16 cellular contexts compared by ENCODE assay signal in the genomic region with DNA sequence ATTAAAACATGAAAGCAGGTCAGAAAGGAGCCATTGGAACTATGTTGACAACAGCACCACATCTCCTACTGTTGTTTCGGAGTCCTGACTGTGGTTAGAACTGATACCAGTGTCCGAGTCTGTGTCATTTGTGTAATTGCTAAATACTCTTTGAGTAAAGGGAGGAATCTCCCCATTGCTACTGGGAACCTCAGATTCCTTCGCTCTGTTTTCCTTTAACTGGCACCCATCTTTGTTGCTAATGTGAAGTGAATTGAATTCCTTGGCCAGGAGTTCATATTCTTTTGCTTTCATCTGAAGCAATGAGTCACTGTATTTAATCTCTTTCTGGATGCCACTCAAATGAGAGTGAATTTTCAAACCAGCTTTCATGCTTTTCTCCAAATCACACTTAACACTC. TPM values are rescaled to one million over a fixed set of nuclear protein-coding genes. Genes with fewer than 3 reads are reported as not detected.
DNase-seq lines count a peak whose midpoint lies in the region; ATAC-seq, FAIRE-seq and TF ChIP-seq lines count a peak whose summit lies in the region.
"Had no signal": no experiment of that assay in that cellular context is flagged by ENCODE, and none has a peak within 500 bp of the region (broad histone marks: within the 10 kb centered on the region; RNA-seq: fewer than 3 reads in every experiment).

No MANE protein-coding gene starts in this region.

- ATAC-seq in HG02885 (IDR thresholded peaks at IDR 0.05; ENCODE audit: poor library complexity, unreplicated experiment) (peak; percentile 59), GM12878 (peak; percentile 52), GM21529 (IDR thresholded peaks at IDR 0.05; ENCODE audit: unreplicated experiment) (no peak), GM19351 (IDR thresholded peaks at IDR 0.05; ENCODE audit: unreplicated experiment) (no peak)
- no peak for ATAC-seq in stimulated activated memory B cell treated with anti-CD40 and anti-IgM and Interleukin-4, amounts not matched to agents 10 μg/mL and 1 μg/mL and 100 μg/mL, for 72 hours

- no peak overlapping the region for H3K27ac ChIP-seq in GM12878 (ENCODE audit: control insufficient read depth, insufficient read depth)
- H3K27ac ChIP-seq: ovary had no signal

- FAIRE-seq in GM12878 (lab: Jason Lieb, UNC), result no peak
- FAIRE-seq: GM12892 had no signal

- TF ChIP-seq EP300 in GM12878 (IDR thresholded peaks at IDR 0.05; ENCODE audit: borderline replicate concordance in 1 of 2, control insufficient read depth in 1 of 2, low read depth in 2 of 2, low read length in 2 of 2), result no peak

- H2AFZ ChIP-seq in GM12878 (ENCODE audit: control insufficient read depth, low read depth, low read length), result no peak overlapping the region

- intact Hi-C loops in GM12878 (cut with micrococcal nuclease; ENCODE audit: unreplicated experiment), result no loop called here

- DNase-seq in AG08395 (ENCODE audit: low spot score) (peak; percentile 70), GM12878 (ENCODE audit: low read depth, low spot score) (no peak), kidney glomerular epithelial cell (lab: John Stamatoyannopoulos, UW) (peak; percentile 45)
- DNase-seq in stimulated activated CD4-positive, alpha-beta T cell treated with anti-CD3 and anti-CD28 coated beads, Interleukin-12 subunit alpha, Interleukin-12 subunit beta, amount 100 ng/mL, for 4 hours, result no peak
- DNase-seq: activated naive CD4-positive, alpha-beta T cell treated with anti-CD3 and anti-CD28 coated beads for 36 hours; central memory CD4-positive, alpha-beta T cell; DMS153; Karpas-422; mesendoderm; NCI-H2029 treated with DMSO at 0.1 percent for 48 hours; ovary had no signal

- SMC1A ChIA-PET in GM12878 (lab: Charles Lee; ENCODE audit: uncharacterized antibody, unreplicated experiment), result interaction anchor here (1.0 to 1.2 kb wide), 3 partner anchors 30 to 283 kb away, joined by 3 to 5 read pairs (median 4); no protein-coding TSS in a partner anchor

- no peaks in the 10 kb centered on the region for H3K79me2 ChIP-seq in GM12878 (ENCODE audit: control insufficient read depth, insufficient read depth, low read length)

- no peaks in the 10 kb centered on the region for H3K9me3 Mint-ChIP-seq in stimulated activated memory B cell treated with anti-CD40 and anti-IgM and Interleukin-4, amounts not matched to agents 10 μg/mL and 1 μg/mL and 100 μg/mL, for 72 hours
- H3K9me3 Mint-ChIP-seq: activated naive CD4-positive, alpha-beta T cell treated with anti-CD3 and anti-CD28 coated beads for 36 hours had no signal

- POLR2A ChIA-PET in GM12878 (lab: Charles Lee), result no interaction called here

- TF ChIP-seq RAD21 in GM12878 (IDR thresholded peaks at IDR 0.05; ENCODE audit: insufficient read depth, low read depth, low read length), result no peak

- H3K4me3 Mint-ChIP-seq in stimulated activated memory B cell treated with anti-CD40 and anti-IgM and Interleukin-4, amounts not matched to agents 10 μg/mL and 1 μg/mL and 100 μg/mL, for 72 hours, result no peak overlapping the region
- H3K4me3 Mint-ChIP-seq: activated naive CD4-positive, alpha-beta T cell treated with anti-CD3 and anti-CD28 coated beads for 36 hours had no signal

- no peak overlapping the region for H3K9ac ChIP-seq in GM12878 (ENCODE audit: control insufficient read depth, insufficient read depth, low read length)

- CTCF ChIA-PET in GM12878 (lab: Yijun Ruan, JAX), result no interaction called here

- BruUV-seq in GM12878 (replicated peaks; lab: Mats Ljungman, UMichigan), result no TSS peak

- H3K4me1 Mint-ChIP-seq in stimulated activated memory B cell treated with anti-CD40 and anti-IgM and Interleukin-4, amounts not matched to agents 10 μg/mL and 1 μg/mL and 100 μg/mL, for 72 hours, result no peaks in the 10 kb centered on the region

- no peaks in the 10 kb centered on the region for H3K9me3 ChIP-seq in GM12878 (replicated peaks; ENCODE audit: control insufficient read depth, insufficient read depth, low read length)
- H3K9me3 ChIP-seq: ovary had no signal

- H3K4me3 ChIP-seq in GM12878, result no peak overlapping the region
- H3K4me3 ChIP-seq: ovary had no signal

- no peaks in the 10 kb centered on the region for H3K4me1 ChIP-seq in GM12878 (ENCODE audit: control insufficient read depth, insufficient read depth, low read length)

- no peaks in the 10 kb centered on the region for H3K27me3 Mint-ChIP-seq in stimulated activated memory B cell treated with anti-CD40 and anti-IgM and Interleukin-4, amounts not matched to agents 10 μg/mL and 1 μg/mL and 100 μg/mL, for 72 hours

- H3K27ac Mint-ChIP-seq in stimulated activated memory B cell treated with anti-CD40 and anti-IgM and Interleukin-4, amounts not matched to agents 10 μg/mL and 1 μg/mL and 100 μg/mL, for 72 hours, result no peak overlapping the region
- H3K27ac Mint-ChIP-seq: activated naive CD4-positive, alpha-beta T cell treated with anti-CD3 and anti-CD28 coated beads for 36 hours had no signal

- no peak overlapping the region for H3K4me2 ChIP-seq in GM12878 (ENCODE audit: control insufficient read depth, insufficient read depth)

- H3K27me3 ChIP-seq in GM12878 (replicated peaks in 1 of 2; ENCODE audit: control insufficient read depth in 2 of 2, insufficient read depth in 2 of 2, low read length in 1 of 2), result no peaks in the 10 kb centered on the region
- H3K27me3 ChIP-seq: ovary had no signal

- H3K36me3 Mint-ChIP-seq in stimulated activated memory B cell treated with anti-CD40 and anti-IgM and Interleukin-4, amounts not matched to agents 10 μg/mL and 1 μg/mL and 100 μg/mL, for 72 hours, result no peaks in the 10 kb centered on the region

- no peak for TF ChIP-seq CTCF in GM12878 (IDR thresholded peaks at IDR 0.05 in 2 of 3, conservative IDR thresholded peaks at IDR 0.05 in 1 of 3; ENCODE audit: control insufficient read depth in 2 of 3, extremely low read depth in 1 of 3, insufficient read depth in 1 of 3, low read depth in 3 of 3, low read length in 3 of 3)

- RAD21 ChIA-PET in GM12878 (lab: Charles Lee; ENCODE audit: unreplicated experiment), result interaction anchor here (1.1 kb wide), 1 partner anchor 63 kb away, joined by 3 read pairs; no protein-coding TSS in a partner anchor

- no peaks in the 10 kb centered on the region for H3K36me3 ChIP-seq in GM12878 (ENCODE audit: control insufficient read depth in 2 of 2, insufficient read depth in 2 of 2, low read length in 1 of 2)
- H3K36me3 ChIP-seq: ovary had no signal

- 46% methylated on average over 3 of the region's 3 CpGs for WGBS in GM12878 (ENCODE audit: insufficient coverage, insufficient replicate concordance, low lambda C conversion rate, missing lambda C conversion rate)

- in situ Hi-C loops in GM12878 (cut with MboI), result no loop called here

- TF ChIP-seq POLR2A in GM12878 (IDR thresholded peaks at IDR 0.05; ENCODE audit: low read depth, low read length), result no peak

- H4K20me1 ChIP-seq in GM12878 (ENCODE audit: control insufficient read depth, insufficient read depth), result no peaks in the 10 kb centered on the region

TF ChIP-seq in GM12878, 131 proteins besides CTCF, POLR2A, EP300 and RAD21:
- TF ChIP-seq, protein P1, sequence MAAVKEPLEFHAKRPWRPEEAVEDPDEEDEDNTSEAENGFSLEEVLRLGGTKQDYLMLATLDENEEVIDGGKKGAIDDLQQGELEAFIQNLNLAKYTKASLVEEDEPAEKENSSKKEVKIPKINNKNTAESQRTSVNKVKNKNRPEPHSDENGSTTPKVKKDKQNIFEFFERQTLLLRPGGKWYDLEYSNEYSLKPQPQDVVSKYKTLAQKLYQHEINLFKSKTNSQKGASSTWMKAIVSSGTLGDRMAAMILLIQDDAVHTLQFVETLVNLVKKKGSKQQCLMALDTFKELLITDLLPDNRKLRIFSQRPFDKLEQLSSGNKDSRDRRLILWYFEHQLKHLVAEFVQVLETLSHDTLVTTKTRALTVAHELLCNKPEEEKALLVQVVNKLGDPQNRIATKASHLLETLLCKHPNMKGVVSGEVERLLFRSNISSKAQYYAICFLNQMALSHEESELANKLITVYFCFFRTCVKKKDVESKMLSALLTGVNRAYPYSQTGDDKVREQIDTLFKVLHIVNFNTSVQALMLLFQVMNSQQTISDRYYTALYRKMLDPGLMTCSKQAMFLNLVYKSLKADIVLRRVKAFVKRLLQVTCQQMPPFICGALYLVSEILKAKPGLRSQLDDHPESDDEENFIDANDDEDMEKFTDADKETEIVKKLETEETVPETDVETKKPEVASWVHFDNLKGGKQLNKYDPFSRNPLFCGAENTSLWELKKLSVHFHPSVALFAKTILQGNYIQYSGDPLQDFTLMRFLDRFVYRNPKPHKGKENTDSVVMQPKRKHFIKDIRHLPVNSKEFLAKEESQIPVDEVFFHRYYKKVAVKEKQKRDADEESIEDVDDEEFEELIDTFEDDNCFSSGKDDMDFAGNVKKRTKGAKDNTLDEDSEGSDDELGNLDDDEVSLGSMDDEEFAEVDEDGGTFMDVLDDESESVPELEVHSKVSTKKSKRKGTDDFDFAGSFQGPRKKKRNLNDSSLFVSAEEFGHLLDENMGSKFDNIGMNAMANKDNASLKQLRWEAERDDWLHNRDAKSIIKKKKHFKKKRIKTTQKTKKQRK (IDR thresholded peaks at IDR 0.05; ENCODE audit: low read depth, low read length), result no peak
- TF ChIP-seq RUNX3 (IDR thresholded peaks at IDR 0.05; ENCODE audit: low read length), result peak; percentile 48; the same call in 1 of the 2 replicates

RNA-seq across cellular contexts. Expression of a gene that starts 31.5 kb away (rescaled TPM):
- total RNA-seq in GM12878 (2013; cell fraction: nucleolus; rRNA removed), result not detected in 2 replicates
- total RNA-seq in GM12878 (2014; rRNA removed) (under 0.01 TPM in 1 of 2 replicates, not detected in the other), GM12878 (2014; rRNA removed; fragmentation: Illumina TruSeq; extraction: Trizol) (not detected in 2 replicates), GM12878 (2021) (not detected in 2 replicates)
- not detected for polyA plus RNA-seq in GM12878 (2011; ENCODE audit: low read depth)
- polyA plus RNA-seq in GM12878 (2011; rRNA removed) (0.10 and 0.19 TPM in 2 replicates), GM12878 (2014; fragmentation: Illumina TruSeq; extraction: Trizol) (not detected in 2 replicates), GM12878 (2014; fragmentation: Nextera tagmentation; extraction: Ambion mirVana) (not detected), GM12878 (2014; rRNA removed) (not detected in 2 replicates), GM12878 (2016; fragmentation: Nextera tagmentation; extraction: Ambion mirVana) (not detected)
- polyA plus RNA-seq in GM12878 (2011; cell fraction: cytosol; rRNA removed), result 0.03 and 0.06 TPM in 2 replicates
- 0.04 TPM in 2 replicates for polyA plus RNA-seq in GM12878 (2011; cell fraction: nucleus; rRNA removed)
- not detected in 2 replicates for polyA plus RNA-seq in GM12878 (2012)
- polyA minus RNA-seq in GM12878 (2011; rRNA and poly(A)+ RNA removed), result 0.05 and 0.07 TPM in 2 replicates
- polyA minus RNA-seq in GM12878 (2011; cell fraction: cytosol; rRNA and poly(A)+ RNA removed), result not detected in 2 replicates
- 0.10 and 0.12 TPM in 2 replicates for polyA minus RNA-seq in GM12878 (2011; cell fraction: nucleus; rRNA and poly(A)+ RNA removed)
- total RNA-seq: activated naive CD4-positive, alpha-beta T cell treated with anti-CD3 and anti-CD28 coated beads for 36 hours had no signal

Comparison
In these comparisons a context has a peak if more than half of its experiments do, and no peak if none do; other contexts are left out.
1. DNase-seq: peak in AG08395 (single experiment) and kidney glomerular epithelial cell (single experiment); none in GM12878 (single experiment) and stimulated activated CD4-positive, alpha-beta T cell treated with anti-CD3 and anti-CD28 coated beads, Interleukin-12 subunit alpha, Interleukin-12 subunit beta, amount 100 ng/mL, for 4 hours (single experiment).
2. ATAC-seq: peak in HG02885 (single experiment) and GM12878 (single experiment); none in GM21529 (single experiment), GM19351 (single experiment) and stimulated activated memory B cell treated with anti-CD40 and anti-IgM and Interleukin-4, amounts not matched to agents 10 μg/mL and 1 μg/mL and 100 μg/mL, for 72 hours (single experiment).